In the genomic region with DNA sequence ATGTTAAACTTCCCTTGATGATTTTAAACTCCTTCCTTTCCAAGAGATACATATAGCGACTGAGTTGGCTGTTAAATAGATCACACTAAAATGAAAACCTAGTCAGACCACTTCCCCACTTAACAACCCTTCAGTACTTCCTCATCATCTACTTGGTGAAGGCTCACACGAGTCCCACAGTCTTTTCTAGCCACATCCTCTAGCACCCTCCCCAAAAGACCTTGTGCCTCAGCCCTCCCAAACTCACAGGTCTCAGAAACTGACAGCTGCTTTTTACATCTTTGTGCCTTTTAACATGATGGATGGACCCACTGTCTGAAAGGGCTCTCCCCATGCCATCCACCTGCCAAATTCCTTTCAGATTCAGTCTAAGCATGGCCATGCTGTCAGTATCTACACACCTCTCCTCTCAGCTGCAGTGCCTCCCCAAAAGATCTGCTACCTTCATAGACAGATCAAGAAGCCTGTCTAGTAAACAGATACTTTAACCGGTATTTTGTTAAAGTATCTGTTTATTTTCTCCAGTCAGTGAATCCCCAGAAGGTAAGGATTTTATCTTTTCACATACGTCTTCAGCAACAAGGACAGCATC, we compare ENCODE assay signal across 10 cellular contexts.
DNase-seq lines count a peak whose midpoint lies in the region; ATAC-seq and TF ChIP-seq lines count a peak whose summit lies in the region.
"Had no signal": no experiment of that assay in that cellular context is flagged by ENCODE, and none has a peak within 500 bp of the region (broad histone marks: within the 10 kb centered on the region; RNA-seq: fewer than 3 reads in every experiment).

No MANE protein-coding gene starts in this region.

- TF ChIP-seq CTCF in GM20000 (IDR thresholded peaks at IDR 0.05; ENCODE audit: extremely low read depth, missing control alignments) = no peak

- ATAC-seq in GM18499 (IDR thresholded peaks at IDR 0.05; ENCODE audit: insufficient read depth, unreplicated experiment) (peak; percentile 99), HG03565 (IDR thresholded peaks at IDR 0.05; ENCODE audit: unreplicated experiment) (peak; percentile 89), HG03439 (IDR thresholded peaks at IDR 0.05; ENCODE audit: unreplicated experiment) (no peak)

- DNase-seq in GM20000 (ENCODE audit: low spot score) = peak; percentile 33
- DNase-seq in activated gamma-delta T cell treated with anti-CD3 and anti-CD28 coated beads, Interleukin-2, amount 50 U/mL, for 16 hours (ENCODE audit: low read depth) = peak; percentile 17
- no peak for DNase-seq in A172 (ENCODE audit: low spot score)
- no peak for DNase-seq in NCI-H1417 (lab: John Stamatoyannopoulos, UW)
- DNase-seq in dedifferentiated amniotic fluid mesenchymal stem cell (ENCODE audit: extremely low spot score) = no peak
- DNase-seq: foreskin melanocyte, NCI-H1092 treated with DMSO at 0.1 percent for 48 hours had no signal

Comparison
In these comparisons a context has a peak if more than half of its experiments do, and no peak if none do; other contexts are left out.
1. DNase-seq: peak in GM20000 (single experiment) and activated gamma-delta T cell treated with anti-CD3 and anti-CD28 coated beads, Interleukin-2, amount 50 U/mL, for 16 hours (single experiment); none in A172 (single experiment), NCI-H1417 (0 of 3) and dedifferentiated amniotic fluid mesenchymal stem cell (single experiment).